In genomic region chr2:204197601-204198000, GRCh38 we compare ENCODE assay signal across 26 cellular contexts.
"Had no signal": no experiment of that assay in that cellular context is flagged by ENCODE, and none has a peak within 500 bp of the region (broad histone marks: within the 10 kb centered on the region; RNA-seq: fewer than 3 reads in every experiment).

No MANE protein-coding gene starts in this region.

- DNase-seq: activated B cell treated with CpG ODN at 0.5 μM for 24 hours; activated CD4-positive, alpha-beta memory T cell treated with anti-CD3 and anti-CD28 coated beads for 36 hours; activated CD4-positive, alpha-beta T cell treated with anti-CD3 and anti-CD28 coated beads for 1 hour; activated CD4-positive, alpha-beta T cell treated with anti-CD3 and anti-CD28 coated beads, Interleukin-2, amount 10 ng/mL, durations not matched to agents 7 days and 5 days; activated CD8-positive, alpha-beta memory T cell treated with anti-CD3 and anti-CD28 coated beads for 24 hours; activated effector memory CD4-positive, alpha-beta T cell treated with anti-CD3 and anti-CD28 coated beads, Interleukin-2, amount 50 U/mL, for 16 hours; activated naive CD4-positive, alpha-beta T cell treated with Interleukin-2 at 50 U/mL for 16 hours; activated naive CD8-positive, alpha-beta T cell treated with anti-CD3 and anti-CD28 coated beads, Interleukin-2, amount 50 U/mL, for 24 hours; activated T-cell treated with anti-CD3 and anti-CD28 coated beads, Interleukin-2, amount 50 U/mL, for 4 hours; amniotic stem cell; body of pancreas; MG63; MV-4-11; NCI-H1417; NCI-H1930; NCI-H2171; NCI-H2227 treated with DMSO at 0.1 percent for 48 hours; NCI-H510A; NCI-H526 treated with DMSO at 0.1 percent for 48 hours; NCI-H82; Peyer's patch; Right ventricle myocardium superior; T-helper 17 cell; T-helper 9 cell had no signal

- H3K4me3 Mint-ChIP-seq: activated B cell treated with CpG ODN at 0.5 μM for 24 hours; activated CD4-positive, alpha-beta memory T cell treated with anti-CD3 and anti-CD28 coated beads for 36 hours; activated CD4-positive, alpha-beta T cell treated with anti-CD3 and anti-CD28 coated beads, Interleukin-2, amount 10 ng/mL, durations not matched to agents 7 days and 5 days; activated naive CD8-positive, alpha-beta T cell treated with anti-CD3 and anti-CD28 coated beads, Interleukin-2, amount 50 U/mL, for 24 hours; activated T-cell treated with anti-CD3 and anti-CD28 coated beads, Interleukin-2, amount 50 U/mL, for 4 hours; central memory CD8-positive, alpha-beta T cell; T-helper 17 cell had no signal

- H3K4me1 Mint-ChIP-seq: activated B cell treated with CpG ODN at 0.5 μM for 24 hours; activated CD4-positive, alpha-beta T cell treated with anti-CD3 and anti-CD28 coated beads, Interleukin-2, amount 10 ng/mL, durations not matched to agents 7 days and 5 days; activated naive CD8-positive, alpha-beta T cell treated with anti-CD3 and anti-CD28 coated beads, Interleukin-2, amount 50 U/mL, for 24 hours; central memory CD8-positive, alpha-beta T cell; T-helper 17 cell had no signal

- H3K36me3 Mint-ChIP-seq: activated CD4-positive, alpha-beta memory T cell treated with anti-CD3 and anti-CD28 coated beads for 36 hours; activated naive CD4-positive, alpha-beta T cell treated with anti-CD3 and anti-CD28 coated beads, Interleukin-2, amount 50 U/mL, for 72 hours had no signal

- ATAC-seq: activated naive CD4-positive, alpha-beta T cell treated with anti-CD3 and anti-CD28 coated beads, Interleukin-2, amount 50 U/mL, for 72 hours; activated naive CD8-positive, alpha-beta T cell treated with anti-CD3 and anti-CD28 coated beads, Interleukin-2, amount 50 U/mL, for 24 hours; activated T-cell treated with anti-CD3 and anti-CD28 coated beads, Interleukin-2, amount 50 U/mL, for 4 hours; body of pancreas; T-helper 17 cell had no signal

- H3K27ac Mint-ChIP-seq: activated B cell treated with CpG ODN at 0.5 μM for 24 hours; activated CD4-positive, alpha-beta memory T cell treated with anti-CD3 and anti-CD28 coated beads for 36 hours; activated CD4-positive, alpha-beta T cell treated with anti-CD3 and anti-CD28 coated beads, Interleukin-2, amount 10 ng/mL, durations not matched to agents 7 days and 5 days; activated naive CD4-positive, alpha-beta T cell treated with anti-CD3 and anti-CD28 coated beads, Interleukin-2, amount 50 U/mL, for 72 hours; activated naive CD8-positive, alpha-beta T cell treated with anti-CD3 and anti-CD28 coated beads, Interleukin-2, amount 50 U/mL, for 24 hours; T-helper 17 cell had no signal

- H3K9me3 Mint-ChIP-seq: activated B cell treated with CpG ODN at 0.5 μM for 24 hours; activated CD4-positive, alpha-beta memory T cell treated with anti-CD3 and anti-CD28 coated beads for 36 hours; activated CD4-positive, alpha-beta T cell treated with anti-CD3 and anti-CD28 coated beads, Interleukin-2, amount 10 ng/mL, durations not matched to agents 7 days and 5 days; activated naive CD4-positive, alpha-beta T cell treated with anti-CD3 and anti-CD28 coated beads, Interleukin-2, amount 50 U/mL, for 72 hours; activated naive CD8-positive, alpha-beta T cell treated with anti-CD3 and anti-CD28 coated beads, Interleukin-2, amount 50 U/mL, for 24 hours; activated T-cell treated with anti-CD3 and anti-CD28 coated beads, Interleukin-2, amount 50 U/mL, for 4 hours; central memory CD8-positive, alpha-beta T cell had no signal

- H3K27me3 Mint-ChIP-seq: activated B cell treated with CpG ODN at 0.5 μM for 24 hours had no signal
